Comparison of ENCODE assay signal across 9 cellular contexts in genomic region chr5:78699565-78700143, GRCh38. TPM values are rescaled to one million over a fixed set of nuclear protein-coding genes. Genes with fewer than 3 reads are reported as not detected.
DNase-seq lines count a peak whose midpoint lies in the region; ATAC-seq and TF ChIP-seq lines count a peak whose summit lies in the region.
"Had no signal": no experiment of that assay in that cellular context is flagged by ENCODE, and none has a peak within 500 bp of the region (broad histone marks: within the 10 kb centered on the region; RNA-seq: fewer than 3 reads in every experiment).

No MANE protein-coding gene starts in this region.

- peak; percentile 90 for ATAC-seq in HCT116
- ATAC-seq in stimulated activated effector memory CD8-positive, alpha-beta T cell treated with anti-CD3 and anti-CD28 coated beads, Interleukin-12 subunit alpha, Interleukin-12 subunit beta, amount 100 ng/mL, for 72 hours, result peak; percentile 37
- ATAC-seq in GM18511 (IDR thresholded peaks at IDR 0.05; ENCODE audit: unreplicated experiment), result no peak
- no peak for ATAC-seq in HG03196 (IDR thresholded peaks at IDR 0.05; ENCODE audit: unreplicated experiment)
- ATAC-seq in HG03432 (IDR thresholded peaks at IDR 0.05; ENCODE audit: unreplicated experiment), result no peak
- ATAC-seq in HG02840 (IDR thresholded peaks at IDR 0.05; ENCODE audit: low FRiP score, unreplicated experiment), result no peak

- peak overlapping the region; percentile 30 for H2AFZ ChIP-seq in HCT116 (ENCODE audit: low read depth, low read length, poor library complexity, severe bottlenecking)

- TF ChIP-seq POLR2A in HCT116 (IDR thresholded peaks at IDR 0.05; ENCODE audit: borderline replicate concordance, extremely low read depth, insufficient read depth, insufficient read length), result no peak

- H3K36me3 Mint-ChIP-seq in stimulated activated effector memory CD8-positive, alpha-beta T cell treated with anti-CD3 and anti-CD28 coated beads, Interleukin-12 subunit alpha, Interleukin-12 subunit beta, amount 100 ng/mL, for 72 hours, result no peaks in the 10 kb centered on the region

- H3K27me3 ChIP-seq in HCT116 (ENCODE audit: insufficient read depth, low read length) (no peaks in the 10 kb centered on the region), SJSA1 (replicated peaks) (no peaks in the 10 kb centered on the region)

- H3K4me1 Mint-ChIP-seq in stimulated activated effector memory CD8-positive, alpha-beta T cell treated with anti-CD3 and anti-CD28 coated beads, Interleukin-12 subunit alpha, Interleukin-12 subunit beta, amount 100 ng/mL, for 72 hours, result no peaks in the 10 kb centered on the region

- H4K20me1 ChIP-seq in HCT116 (ENCODE audit: insufficient read depth), result no peaks in the 10 kb centered on the region

- peak overlapping the region; percentile 75 for H3K4me2 ChIP-seq in HCT116 (ENCODE audit: low read length)

- no peaks in the 10 kb centered on the region for H3K9me2 ChIP-seq in HCT116 (ENCODE audit: insufficient read depth)

- POLR2A ChIA-PET in HCT116 (lab: Charles Lee), result interaction anchor here (0.6 to 1.4 kb wide), 7 partner anchors 9 to 959 kb away, joined by 3 to 10 read pairs (median 4); partner anchors contain the start of gene LHFPL2

- CTCF ChIA-PET in HCT116 (lab: Charles Lee), result no interaction called here

- H3K9ac ChIP-seq in HCT116 (ENCODE audit: low read length), result peak overlapping the region; percentile 59

- H3K9me3 ChIP-seq in HCT116 (ENCODE audit: control insufficient read depth in 1 of 2, insufficient read depth in 1 of 2, low read depth in 1 of 2, low read length in 2 of 2) (no peaks in the 10 kb centered on the region), SJSA1 (replicated peaks) (no peaks in the 10 kb centered on the region)

- H3K4me3 ChIP-seq in HCT116 (replicated peaks in 1 of 2; ENCODE audit: low read depth in 1 of 2, low read length in 2 of 2) (peak overlapping the region in 1 of 2 experiments; percentile 44; a peak in 2 of 4 replicates), SJSA1 (no peak overlapping the region), fibroblast of the aortic adventitia (ENCODE audit: low read depth, low read length) (no peak overlapping the region)

- DNase-seq in HCT116 (ENCODE audit: low read depth, low spot score), result peak; percentile 99
- peak; percentile 89 to 90 for DNase-seq in SJSA1 (ENCODE audit: low read depth in 1 of 2, low spot score in 2 of 2)
- peak; percentile 90 for DNase-seq in fibroblast of the aortic adventitia (ENCODE audit: low read depth)
- DNase-seq in stimulated activated effector memory CD8-positive, alpha-beta T cell treated with anti-CD3 and anti-CD28 coated beads, Interleukin-12 subunit alpha, Interleukin-12 subunit beta, amount 100 ng/mL, for 72 hours (ENCODE audit: low spot score in 2 of 2), result no peak

- no peaks in the 10 kb centered on the region for H3K79me2 ChIP-seq in HCT116 (ENCODE audit: insufficient read depth, low read length)

- BruUV-seq in HCT116 (replicated peaks; lab: Mats Ljungman, UMichigan), result no TSS peak

- H3K9me3 Mint-ChIP-seq in stimulated activated effector memory CD8-positive, alpha-beta T cell treated with anti-CD3 and anti-CD28 coated beads, Interleukin-12 subunit alpha, Interleukin-12 subunit beta, amount 100 ng/mL, for 72 hours, result no peaks in the 10 kb centered on the region
- H3K9me3 Mint-ChIP-seq: T-helper 1 cell treated with Interleukin-12 subunit alpha and Interleukin-12 subunit beta and Interleukin-4 antibody, amounts not matched to agents 30 μg/mL and 1 μg/mL, for 36 hours had no signal

- no peaks in the 10 kb centered on the region for H3K36me3 ChIP-seq in HCT116 (ENCODE audit: control insufficient read depth in 1 of 2, insufficient read depth in 2 of 2, low read length in 2 of 2)
- no peaks in the 10 kb centered on the region for H3K36me3 ChIP-seq in SJSA1

- RAD21 ChIA-PET in HCT116 (lab: Charles Lee; ENCODE audit: low non-redundant PET in 1 of 2, low total read pairs in 2 of 2, uncharacterized antibody in 2 of 2, unreplicated experiment in 2 of 2), result interaction anchor here in 1 of 2 experiments (0.7 kb wide), 1 partner anchor 230 kb away, joined by 3 read pairs; no protein-coding TSS in a partner anchor

- TF ChIP-seq RAD21 in HCT116 (IDR thresholded peaks at IDR 0.05; ENCODE audit: low read depth), result peak; percentile 31

- H3K4me1 ChIP-seq in HCT116 (ENCODE audit: control insufficient read depth in 1 of 2, insufficient read depth in 2 of 2, low read length in 2 of 2) (peaks cover 22 to 51% of the 10 kb centered on the region in 2 experiments), SJSA1 (replicated peaks) (peaks cover 22% of the 10 kb centered on the region)

- peak overlapping the region; percentile 77 for H3K27ac ChIP-seq in HCT116 (ENCODE audit: low read depth, low read length)
- H3K27ac ChIP-seq in SJSA1, result peak overlapping the region; percentile 56

- H3K27ac Mint-ChIP-seq in stimulated activated effector memory CD8-positive, alpha-beta T cell treated with anti-CD3 and anti-CD28 coated beads, Interleukin-12 subunit alpha, Interleukin-12 subunit beta, amount 100 ng/mL, for 72 hours, result no peak overlapping the region
- H3K27ac Mint-ChIP-seq: T-helper 1 cell treated with Interleukin-12 subunit alpha and Interleukin-12 subunit beta and Interleukin-4 antibody, amounts not matched to agents 30 μg/mL and 1 μg/mL, for 36 hours had no signal

- H3K4me3 Mint-ChIP-seq in stimulated activated effector memory CD8-positive, alpha-beta T cell treated with anti-CD3 and anti-CD28 coated beads, Interleukin-12 subunit alpha, Interleukin-12 subunit beta, amount 100 ng/mL, for 72 hours, result no peak overlapping the region
- H3K4me3 Mint-ChIP-seq: T-helper 1 cell treated with Interleukin-12 subunit alpha and Interleukin-12 subunit beta and Interleukin-4 antibody, amounts not matched to agents 30 μg/mL and 1 μg/mL, for 36 hours had no signal

- TF ChIP-seq CTCF in HCT116 (IDR thresholded peaks at IDR 0.05 in 2 of 3, conservative IDR thresholded peaks at IDR 0.05 in 1 of 3; ENCODE audit: borderline replicate concordance in 1 of 3, insufficient read depth in 1 of 3, low read depth in 2 of 3, low read length in 2 of 3) (no peak), fibroblast of the aortic adventitia (IDR thresholded peaks at IDR 0.05; ENCODE audit: insufficient read depth, low read length) (no peak)

- intact Hi-C loops in HCT116 (cut with micrococcal nuclease), result loop anchor here (1.0 kb wide), 1 partner anchor 21 kb away; no protein-coding TSS in a partner anchor

TF ChIP-seq in HCT116, 20 proteins besides CTCF, POLR2A, EP300 and RAD21 (continues in another document):
- TF ChIP-seq SIN3A (IDR thresholded peaks at IDR 0.05; ENCODE audit: low read depth) (peak; percentile 72; the same call in 1 of the 2 replicates), JUND (IDR thresholded peaks at IDR 0.05) (peak; percentile 96), POLR2AphosphoS5 (IDR thresholded peaks at IDR 0.05; ENCODE audit: low read depth, low read length) (peak; percentile 61), CBX3 (IDR thresholded peaks at IDR 0.05; ENCODE audit: low read depth) (peak; percentile 99), SP1 (IDR thresholded peaks at IDR 0.05; ENCODE audit: low read depth) (peak; percentile 93), EGR1 (IDR thresholded peaks at IDR 0.05; ENCODE audit: low read depth) (peak; percentile 46), ATF3 (IDR thresholded peaks at IDR 0.05) (peak; percentile 78)
- TF ChIP-seq, protein P1, sequence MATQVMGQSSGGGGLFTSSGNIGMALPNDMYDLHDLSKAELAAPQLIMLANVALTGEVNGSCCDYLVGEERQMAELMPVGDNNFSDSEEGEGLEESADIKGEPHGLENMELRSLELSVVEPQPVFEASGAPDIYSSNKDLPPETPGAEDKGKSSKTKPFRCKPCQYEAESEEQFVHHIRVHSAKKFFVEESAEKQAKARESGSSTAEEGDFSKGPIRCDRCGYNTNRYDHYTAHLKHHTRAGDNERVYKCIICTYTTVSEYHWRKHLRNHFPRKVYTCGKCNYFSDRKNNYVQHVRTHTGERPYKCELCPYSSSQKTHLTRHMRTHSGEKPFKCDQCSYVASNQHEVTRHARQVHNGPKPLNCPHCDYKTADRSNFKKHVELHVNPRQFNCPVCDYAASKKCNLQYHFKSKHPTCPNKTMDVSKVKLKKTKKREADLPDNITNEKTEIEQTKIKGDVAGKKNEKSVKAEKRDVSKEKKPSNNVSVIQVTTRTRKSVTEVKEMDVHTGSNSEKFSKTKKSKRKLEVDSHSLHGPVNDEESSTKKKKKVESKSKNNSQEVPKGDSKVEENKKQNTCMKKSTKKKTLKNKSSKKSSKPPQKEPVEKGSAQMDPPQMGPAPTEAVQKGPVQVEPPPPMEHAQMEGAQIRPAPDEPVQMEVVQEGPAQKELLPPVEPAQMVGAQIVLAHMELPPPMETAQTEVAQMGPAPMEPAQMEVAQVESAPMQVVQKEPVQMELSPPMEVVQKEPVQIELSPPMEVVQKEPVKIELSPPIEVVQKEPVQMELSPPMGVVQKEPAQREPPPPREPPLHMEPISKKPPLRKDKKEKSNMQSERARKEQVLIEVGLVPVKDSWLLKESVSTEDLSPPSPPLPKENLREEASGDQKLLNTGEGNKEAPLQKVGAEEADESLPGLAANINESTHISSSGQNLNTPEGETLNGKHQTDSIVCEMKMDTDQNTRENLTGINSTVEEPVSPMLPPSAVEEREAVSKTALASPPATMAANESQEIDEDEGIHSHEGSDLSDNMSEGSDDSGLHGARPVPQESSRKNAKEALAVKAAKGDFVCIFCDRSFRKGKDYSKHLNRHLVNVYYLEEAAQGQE (IDR thresholded peaks at IDR 0.05; ENCODE audit: low read depth), result no peak
- TF ChIP-seq, protein P2, sequence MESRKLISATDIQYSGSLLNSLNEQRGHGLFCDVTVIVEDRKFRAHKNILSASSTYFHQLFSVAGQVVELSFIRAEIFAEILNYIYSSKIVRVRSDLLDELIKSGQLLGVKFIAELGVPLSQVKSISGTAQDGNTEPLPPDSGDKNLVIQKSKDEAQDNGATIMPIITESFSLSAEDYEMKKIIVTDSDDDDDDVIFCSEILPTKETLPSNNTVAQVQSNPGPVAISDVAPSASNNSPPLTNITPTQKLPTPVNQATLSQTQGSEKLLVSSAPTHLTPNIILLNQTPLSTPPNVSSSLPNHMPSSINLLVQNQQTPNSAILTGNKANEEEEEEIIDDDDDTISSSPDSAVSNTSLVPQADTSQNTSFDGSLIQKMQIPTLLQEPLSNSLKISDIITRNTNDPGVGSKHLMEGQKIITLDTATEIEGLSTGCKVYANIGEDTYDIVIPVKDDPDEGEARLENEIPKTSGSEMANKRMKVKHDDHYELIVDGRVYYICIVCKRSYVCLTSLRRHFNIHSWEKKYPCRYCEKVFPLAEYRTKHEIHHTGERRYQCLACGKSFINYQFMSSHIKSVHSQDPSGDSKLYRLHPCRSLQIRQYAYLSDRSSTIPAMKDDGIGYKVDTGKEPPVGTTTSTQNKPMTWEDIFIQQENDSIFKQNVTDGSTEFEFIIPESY (IDR thresholded peaks at IDR 0.05; ENCODE audit: extremely low read depth, insufficient replicate concordance, low read length), result no peak

RNA-seq across cellular contexts. Expression of gene LHFPL2, which starts 51.1 kb away (rescaled TPM):
- 17.9 TPM for total RNA-seq in HCT116 (2021; ENCODE audit: unreplicated experiment)
- polyA plus RNA-seq in HCT116 (2012), result 14.2 TPM in 2 replicates
- total RNA-seq in SJSA1 (2014; rRNA removed; shearing (Covaris generic)), result 19.3 and 45.7 TPM in 2 replicates
- 42.8 and 81.2 TPM in 2 replicates for total RNA-seq in fibroblast of the aortic adventitia (ENCODE audit: low replicate concordance)

Comparison
In these comparisons a context has a peak if more than half of its experiments do, and no peak if none do; other contexts are left out.
1. ATAC-seq: peak in HCT116 (single experiment) and stimulated activated effector memory CD8-positive, alpha-beta T cell treated with anti-CD3 and anti-CD28 coated beads, Interleukin-12 subunit alpha, Interleukin-12 subunit beta, amount 100 ng/mL, for 72 hours (single experiment); none in GM18511 (single experiment), HG03196 (single experiment), HG03432 (single experiment) and HG02840 (single experiment).
2. DNase-seq: peak in HCT116 (single experiment), SJSA1 (2 of 2) and fibroblast of the aortic adventitia (single experiment); none in stimulated activated effector memory CD8-positive, alpha-beta T cell treated with anti-CD3 and anti-CD28 coated beads, Interleukin-12 subunit alpha, Interleukin-12 subunit beta, amount 100 ng/mL, for 72 hours (0 of 2).